ENCODE assay signal across 8 cellular contexts in genomic region chr3:63193647-63194046, GRCh38.
DNase-seq lines count a peak whose midpoint lies in the region; ATAC-seq, FAIRE-seq and TF ChIP-seq lines count a peak whose summit lies in the region.

No MANE protein-coding gene starts in this region.

- RAD21 ChIA-PET in GM12878 (lab: Charles Lee; ENCODE audit: unreplicated experiment) = interaction anchor here (1.5 kb wide), 1 partner anchor 528 kb away, joined by 4 read pairs; no protein-coding TSS in a partner anchor

- in situ Hi-C loops in GM12878 (cut with MboI) = no loop called here

- no TSS peak for BruUV-seq in GM12878 (replicated peaks; lab: Mats Ljungman, UMichigan)

- POLR2A ChIA-PET in GM12878 (lab: Charles Lee) = no interaction called here

- H3K36me3 ChIP-seq in GM12878 (ENCODE audit: control insufficient read depth in 2 of 2, insufficient read depth in 2 of 2, low read length in 1 of 2) = no peaks in the 10 kb centered on the region

- no peaks in the 10 kb centered on the region for H3K27me3 ChIP-seq in GM12878 (replicated peaks in 1 of 2; ENCODE audit: control insufficient read depth in 2 of 2, insufficient read depth in 2 of 2, low read length in 1 of 2)

- H3K9ac ChIP-seq in GM12878 (ENCODE audit: control insufficient read depth, insufficient read depth, low read length) = no peak overlapping the region

- CTCF ChIA-PET in GM12878 (lab: Yijun Ruan, JAX) = interaction anchor here (0.6 to 1.5 kb wide), 4 partner anchors 13 to 571 kb away, joined by 3 to 4 read pairs (median 3); no protein-coding TSS in a partner anchor

- no peaks in the 10 kb centered on the region for H4K20me1 ChIP-seq in GM12878 (ENCODE audit: control insufficient read depth, insufficient read depth)

- TF ChIP-seq CTCF in NB4 (IDR thresholded peaks at IDR 0.05; ENCODE audit: low read depth, low read length) = no peak
- TF ChIP-seq CTCF in GM12878 (IDR thresholded peaks at IDR 0.05 in 2 of 3, conservative IDR thresholded peaks at IDR 0.05 in 1 of 3; ENCODE audit: control insufficient read depth in 2 of 3, extremely low read depth in 1 of 3, insufficient read depth in 1 of 3, low read depth in 3 of 3, low read length in 3 of 3) = no peak; a peak in 1 of 6 replicates

- intact Hi-C loops in GM12878 (cut with micrococcal nuclease; ENCODE audit: unreplicated experiment) = loop anchor here (1.0 kb wide), 2 partner anchors 528 to 571 kb away; no protein-coding TSS in a partner anchor

- SMC1A ChIA-PET in GM12878 (lab: Charles Lee; ENCODE audit: uncharacterized antibody, unreplicated experiment) = no interaction called here

- no peak overlapping the region for H3K4me2 ChIP-seq in GM12878 (ENCODE audit: control insufficient read depth, insufficient read depth)

- H3K27ac ChIP-seq in GM12878 (ENCODE audit: control insufficient read depth, insufficient read depth) = no peak overlapping the region

- H3K79me2 ChIP-seq in GM12878 (ENCODE audit: control insufficient read depth, insufficient read depth, low read length) = no peaks in the 10 kb centered on the region

- TF ChIP-seq RAD21 in GM12878 (IDR thresholded peaks at IDR 0.05; ENCODE audit: insufficient read depth, low read depth, low read length) = peak; percentile 49

- no peaks in the 10 kb centered on the region for H3K4me1 ChIP-seq in GM12878 (ENCODE audit: control insufficient read depth, insufficient read depth, low read length)

- H2AFZ ChIP-seq in GM12878 (ENCODE audit: control insufficient read depth, low read depth, low read length) = no peak overlapping the region

- peak; percentile 9 for DNase-seq in DMS79 (lab: John Stamatoyannopoulos, UW)
- DNase-seq in NB4 (ENCODE audit: low read depth) = peak; percentile 27
- no peak for DNase-seq in GM12878 (ENCODE audit: low read depth, low spot score)
- DNase-seq in midbrain (lab: John Stamatoyannopoulos, UW) = peak; percentile 26
- DNase-seq in HPDE6-E6E7 (ENCODE audit: extremely low spot score) = no peak

- WGBS in GM12878 (ENCODE audit: insufficient coverage, insufficient replicate concordance, low lambda C conversion rate, missing lambda C conversion rate) = 1% methylated on average over 3 of the region's 3 CpGs

- TF ChIP-seq POLR2A in NB4 (IDR thresholded peaks at IDR 0.05; ENCODE audit: extremely low read depth, insufficient read length) (no peak), GM12878 (IDR thresholded peaks at IDR 0.05; ENCODE audit: low read depth, low read length) (no peak), GM18505 (IDR thresholded peaks at IDR 0.05; ENCODE audit: borderline replicate concordance, extremely low read depth, insufficient read depth, insufficient read length) (no peak)

- TF ChIP-seq EP300 in GM12878 (IDR thresholded peaks at IDR 0.05; ENCODE audit: borderline replicate concordance in 1 of 2, control insufficient read depth in 1 of 2, low read depth in 2 of 2, low read length in 2 of 2) = no peak

- H3K9me3 ChIP-seq in GM12878 (replicated peaks; ENCODE audit: control insufficient read depth, insufficient read depth, low read length) = no peaks in the 10 kb centered on the region

- FAIRE-seq in GM12878 (lab: Jason Lieb, UNC) = no peak

- no peak for ATAC-seq in GM12878
- no peak for ATAC-seq in HG03175 (IDR thresholded peaks at IDR 0.05; ENCODE audit: unreplicated experiment)
- no peak for ATAC-seq in GM18505 (IDR thresholded peaks at IDR 0.05; ENCODE audit: unreplicated experiment)
- ATAC-seq in HG03196 (IDR thresholded peaks at IDR 0.05; ENCODE audit: unreplicated experiment) = no peak

- no peak overlapping the region for H3K4me3 ChIP-seq in NB4 (ENCODE audit: low read depth, low read length)
- H3K4me3 ChIP-seq in GM12878 = no peak overlapping the region

TF ChIP-seq in GM12878, 131 proteins besides CTCF, POLR2A, EP300 and RAD21:
- TF ChIP-seq NFIC (IDR thresholded peaks at IDR 0.05; ENCODE audit: low read depth, low read length) = no peak
- TF ChIP-seq SMC3 (IDR thresholded peaks at IDR 0.05; ENCODE audit: borderline replicate concordance, low read length) = peak; percentile 44; the same call in 1 of the 2 replicates
TF ChIP-seq in GM12878: peak in this region for 1.

Comparison
In these comparisons a context has a peak if more than half of its experiments do, and no peak if none do; other contexts are left out.
1. DNase-seq: peak in DMS79 (single experiment), NB4 (single experiment) and midbrain (single experiment); none in GM12878 (single experiment) and HPDE6-E6E7 (single experiment).